Comparison of ENCODE assay signal across 30 cellular contexts in genomic region chr16:71201054-71201453, GRCh38. TPM values are rescaled to one million over a fixed set of nuclear protein-coding genes. Genes with fewer than 3 reads are reported as not detected.
"Had no signal": no experiment of that assay in that cellular context is flagged by ENCODE, and none has a peak within 500 bp of the region (broad histone marks: within the 10 kb centered on the region; RNA-seq: fewer than 3 reads in every experiment).

No MANE protein-coding gene starts in this region.

- FAIRE-seq: endometrium, endothelial cell of umbilical vein, frontal cortex had no signal

- H3K36me3 ChIP-seq: colonic mucosa had no signal

- H3K27ac Mint-ChIP-seq: activated CD4-positive, alpha-beta memory T cell treated with anti-CD3 and anti-CD28 coated beads for 36 hours; activated CD4-positive, alpha-beta T cell treated with anti-CD3 and anti-CD28 coated beads for 36 hours; activated CD4-positive, alpha-beta T cell treated with anti-CD3 and anti-CD28 coated beads, Interleukin-2, amount 10 ng/mL, durations not matched to agents 24 days and 14 days; activated CD8-positive, alpha-beta memory T cell treated with anti-CD3 and anti-CD28 coated beads, Interleukin-2, amount 10 ng/mL, durations not matched to agents 7 days and 5 days; activated CD8-positive, alpha-beta T cell treated with anti-CD3 and anti-CD28 coated beads, Interleukin-2, amount 10 ng/mL, durations not matched to agents 7 days and 5 days; activated naive CD4-positive, alpha-beta T cell treated with anti-CD3 and anti-CD28 coated beads, Interleukin-2, amount 10 ng/mL, durations not matched to agents 7 days and 5 days; activated naive CD4-positive, alpha-beta T cell treated with anti-CD3 and anti-CD28 coated beads, Interleukin-2, amount 50 U/mL, for 72 hours; activated naive CD8-positive, alpha-beta T cell treated with anti-CD3 and anti-CD28 coated beads, Interleukin-2, amount 10 ng/mL, durations not matched to agents 7 days and 5 days; activated T-helper 1 cell treated with anti-CD3 and anti-CD28 coated beads, Interleukin-12 subunit alpha, Interleukin-12 subunit beta, Interleukin-2, Interleukin-4 antibody, amounts not matched to agents 30 ng/mL and 10 ng/mL and 1 ng/mL, durations not matched to agents 14 hours and 24 hours and 36 hours; activated T-helper 2 cell treated with anti-CD3 and anti-CD28 coated beads, Interferon-gamma antibody, Interleukin-2, Interleukin-4, amounts not matched to agents 10 μg/mL and 5 μg/mL and 100 μg/mL, durations not matched to agents 14 hours and 24 hours and 36 hours; brain had no signal

- H3K4me1 Mint-ChIP-seq: activated CD4-positive, alpha-beta T cell treated with anti-CD3 and anti-CD28 coated beads for 36 hours; activated CD4-positive, alpha-beta T cell treated with anti-CD3 and anti-CD28 coated beads, Interleukin-2, amount 10 ng/mL, durations not matched to agents 24 days and 14 days; activated CD8-positive, alpha-beta memory T cell treated with anti-CD3 and anti-CD28 coated beads, Interleukin-2, amount 10 ng/mL, durations not matched to agents 7 days and 5 days; activated naive CD4-positive, alpha-beta T cell treated with anti-CD3 and anti-CD28 coated beads, Interleukin-2, amount 10 ng/mL, durations not matched to agents 7 days and 5 days; activated naive CD8-positive, alpha-beta T cell treated with anti-CD3 and anti-CD28 coated beads, Interleukin-2, amount 10 ng/mL, durations not matched to agents 7 days and 5 days; brain had no signal

- H3K27me3 ChIP-seq: colonic mucosa had no signal

- DNase-seq: activated CD4-positive, alpha-beta memory T cell treated with anti-CD3 and anti-CD28 coated beads for 36 hours; activated CD4-positive, alpha-beta T cell treated with anti-CD3 and anti-CD28 coated beads for 36 hours; activated CD4-positive, alpha-beta T cell treated with anti-CD3 and anti-CD28 coated beads, Interleukin-2, amount 10 ng/mL, durations not matched to agents 24 days and 14 days; activated CD4-positive, CD25-positive, alpha-beta regulatory T cell; activated CD4-positive, CD25-positive, alpha-beta regulatory T cell treated with anti-CD3 and anti-CD28 coated beads, Interleukin-2, amount 50 U/mL, for 72 hours; activated CD8-positive, alpha-beta memory T cell treated with anti-CD3 and anti-CD28 coated beads, Interleukin-2, amount 10 ng/mL, durations not matched to agents 7 days and 5 days; activated CD8-positive, alpha-beta memory T cell treated with anti-CD3 and anti-CD28 coated beads, Interleukin-2, amount 50 U/mL, for 4 hours; activated CD8-positive, alpha-beta T cell treated with anti-CD3 and anti-CD28 coated beads, Interleukin-2, amount 10 ng/mL, durations not matched to agents 7 days and 5 days; activated gamma-delta T cell; activated naive CD4-positive, alpha-beta T cell; activated naive CD4-positive, alpha-beta T cell treated with anti-CD3 and anti-CD28 coated beads, Interleukin-2, amount 10 ng/mL, durations not matched to agents 7 days and 5 days; activated naive CD8-positive, alpha-beta T cell treated with anti-CD3 and anti-CD28 coated beads, Interleukin-2, amount 10 ng/mL, durations not matched to agents 7 days and 5 days; activated T-cell treated with anti-CD3 and anti-CD28 coated beads, Interleukin-2, amount 50 U/mL, for 1 hour; activated T-cell treated with anti-CD3 and anti-CD28 coated beads, Interleukin-2, amount 50 U/mL, for 48 hours; anterior cingulate cortex; caudate nucleus; colonic mucosa; effector CD8-positive, alpha-beta T cell; foreskin fibroblast; head of caudate nucleus; T-helper 2 cell had no signal

- H3K4me3 Mint-ChIP-seq: activated CD4-positive, alpha-beta memory T cell treated with anti-CD3 and anti-CD28 coated beads for 36 hours; activated CD4-positive, alpha-beta T cell treated with anti-CD3 and anti-CD28 coated beads for 36 hours; activated CD4-positive, alpha-beta T cell treated with anti-CD3 and anti-CD28 coated beads, Interleukin-2, amount 10 ng/mL, durations not matched to agents 24 days and 14 days; activated CD8-positive, alpha-beta memory T cell treated with anti-CD3 and anti-CD28 coated beads, Interleukin-2, amount 10 ng/mL, durations not matched to agents 7 days and 5 days; activated CD8-positive, alpha-beta T cell treated with anti-CD3 and anti-CD28 coated beads, Interleukin-2, amount 10 ng/mL, durations not matched to agents 7 days and 5 days; activated naive CD4-positive, alpha-beta T cell treated with anti-CD3 and anti-CD28 coated beads, Interleukin-2, amount 10 ng/mL, durations not matched to agents 7 days and 5 days; activated naive CD8-positive, alpha-beta T cell treated with anti-CD3 and anti-CD28 coated beads, Interleukin-2, amount 10 ng/mL, durations not matched to agents 7 days and 5 days; activated T-helper 1 cell treated with anti-CD3 and anti-CD28 coated beads, Interleukin-12 subunit alpha, Interleukin-12 subunit beta, Interleukin-2, Interleukin-4 antibody, amounts not matched to agents 30 ng/mL and 10 ng/mL and 1 ng/mL, durations not matched to agents 14 hours and 24 hours and 36 hours; brain had no signal

- H3K9me3 ChIP-seq: colonic mucosa had no signal

- H3K36me3 Mint-ChIP-seq: activated CD4-positive, alpha-beta memory T cell treated with anti-CD3 and anti-CD28 coated beads for 36 hours; activated CD8-positive, alpha-beta memory T cell treated with anti-CD3 and anti-CD28 coated beads, Interleukin-2, amount 10 ng/mL, durations not matched to agents 7 days and 5 days; activated naive CD4-positive, alpha-beta T cell treated with anti-CD3 and anti-CD28 coated beads, Interleukin-2, amount 10 ng/mL, durations not matched to agents 7 days and 5 days; activated naive CD8-positive, alpha-beta T cell treated with anti-CD3 and anti-CD28 coated beads, Interleukin-2, amount 10 ng/mL, durations not matched to agents 7 days and 5 days had no signal

- H3K4me1 ChIP-seq: colonic mucosa had no signal

- H3K4me3 ChIP-seq: colonic mucosa had no signal

- H3K27me3 Mint-ChIP-seq: activated CD4-positive, alpha-beta T cell treated with anti-CD3 and anti-CD28 coated beads, Interleukin-2, amount 10 ng/mL, durations not matched to agents 24 days and 14 days; activated CD8-positive, alpha-beta memory T cell treated with anti-CD3 and anti-CD28 coated beads, Interleukin-2, amount 10 ng/mL, durations not matched to agents 7 days and 5 days; activated naive CD4-positive, alpha-beta T cell treated with anti-CD3 and anti-CD28 coated beads, Interleukin-2, amount 10 ng/mL, durations not matched to agents 7 days and 5 days; activated naive CD8-positive, alpha-beta T cell treated with anti-CD3 and anti-CD28 coated beads, Interleukin-2, amount 10 ng/mL, durations not matched to agents 7 days and 5 days; brain had no signal

- H3K27ac ChIP-seq: colonic mucosa had no signal

RNA-seq across cellular contexts. Expression of gene HYDIN, which starts 29.5 kb away (rescaled TPM):
- total RNA-seq: activated CD4-positive, alpha-beta memory T cell treated with anti-CD3 and anti-CD28 coated beads for 36 hours; activated CD4-positive, alpha-beta T cell treated with anti-CD3 and anti-CD28 coated beads, Interleukin-2, amount 10 ng/mL, durations not matched to agents 24 days and 14 days; activated CD8-positive, alpha-beta memory T cell treated with anti-CD3 and anti-CD28 coated beads for 36 hours; activated CD8-positive, alpha-beta memory T cell treated with anti-CD3 and anti-CD28 coated beads, Interleukin-2, amount 10 ng/mL, durations not matched to agents 7 days and 5 days; activated CD8-positive, alpha-beta T cell treated with anti-CD3 and anti-CD28 coated beads, Interleukin-2, amount 10 ng/mL, durations not matched to agents 7 days and 5 days; activated naive CD8-positive, alpha-beta T cell treated with anti-CD3 and anti-CD28 coated beads, Interleukin-2, amount 10 ng/mL, durations not matched to agents 7 days and 5 days; activated T-helper 1 cell treated with anti-CD3 and anti-CD28 coated beads, Interleukin-12 subunit alpha, Interleukin-12 subunit beta, Interleukin-2, Interleukin-4 antibody, amounts not matched to agents 30 ng/mL and 10 ng/mL and 1 ng/mL, durations not matched to agents 14 hours and 24 hours and 36 hours; activated T-helper 2 cell treated with anti-CD3 and anti-CD28 coated beads, Interferon-gamma antibody, Interleukin-2, Interleukin-4, amounts not matched to agents 10 μg/mL and 5 μg/mL and 100 μg/mL, durations not matched to agents 14 hours and 24 hours and 36 hours; dermis microvascular lymphatic vessel endothelial cell; endothelial cell of umbilical vein had no signal
- polyA plus RNA-seq: endothelial cell of umbilical vein had no signal
